Comparison of ENCODE assay signal across 1 cellular context in genomic region chr17:59331929-59332889, GRCh38.
TF ChIP-seq lines count a peak whose summit lies in the region.

No MANE protein-coding gene starts in this region.

TF ChIP-seq in K562, 482 proteins besides CTCF, POLR2A, EP300 and RAD21:
- TF ChIP-seq ZNF324 (CRISPR knock-in tag; IDR thresholded peaks at IDR 0.05) (no peak), JUND (IDR thresholded peaks at IDR 0.05; ENCODE audit: borderline replicate concordance, low read depth, low read length) (no peak), JUND (tag; IDR thresholded peaks at IDR 0.05; ENCODE audit: borderline replicate concordance, low read depth, low read length) (no peak), GATAD2A (IDR thresholded peaks at IDR 0.05) (0 out of 2 replicates have a peak, but pooled peaks have one; percentile 29), L3MBTL2 (IDR thresholded peaks at IDR 0.05) (0 out of 2 replicates have a peak, but pooled peaks have one; percentile 6), YBX1 (IDR thresholded peaks at IDR 0.05) (no peak), IRF1 (CRISPR knock-in tag; IDR thresholded peaks at IDR 0.05; ENCODE audit: borderline replicate concordance) (no peak), ZNF134 (CRISPR knock-in tag; conservative IDR thresholded peaks at IDR 0.05) (0 out of 2 replicates have a peak, but pooled peaks have one; percentile 36), NR2C2 (CRISPR knock-in tag; IDR thresholded peaks at IDR 0.05) (no peak), NR2C2 (tag; IDR thresholded peaks at IDR 0.05) (peak; percentile 23; the same call in 1 of the 2 replicates), USF2 (CRISPR knock-in tag; IDR thresholded peaks at IDR 0.05) (peak; percentile 48), TBL1XR1 (IDR thresholded peaks at IDR 0.05; ENCODE audit: low read length in 2 of 2) (no peak), FOSL1 (tag; conservative IDR thresholded peaks at IDR 0.05) (no peak), SRF (CRISPR knock-in tag; IDR thresholded peaks at IDR 0.05) (0 out of 4 replicates have a peak, but pooled peaks of 1 of the 2 experiments have one; percentile 17), MAX (CRISPR knock-in tag; IDR thresholded peaks at IDR 0.05) (peak; percentile 3; the same call in 1 of the 2 replicates), ZNF436 (CRISPR knock-in tag; IDR thresholded peaks at IDR 0.05) (no peak), E2F8 (IDR thresholded peaks at IDR 0.05; ENCODE audit: low read depth, partially characterized antibody) (no peak), MYBL2 (IDR thresholded peaks at IDR 0.05; ENCODE audit: low read depth) (no peak), MYBL2 (CRISPR knock-in tag; IDR thresholded peaks at IDR 0.05; ENCODE audit: borderline replicate concordance) (no peak), ZFX (CRISPR knock-in tag; IDR thresholded peaks at IDR 0.05) (0 out of 2 replicates have a peak, but pooled peaks have one; percentile 5), CREM (IDR thresholded peaks at IDR 0.05; ENCODE audit: low read depth) (0 out of 2 replicates have a peak, but pooled peaks have one; percentile 24), TBP (optimal IDR thresholded peaks at IDR 0.05; ENCODE audit: low read depth, low read length) (no peak), KDM5B (IDR thresholded peaks at IDR 0.05; ENCODE audit: insufficient replicate concordance, low read depth, low read length) (peak; percentile 46), GABPB1 (CRISPR knock-in tag; IDR thresholded peaks at IDR 0.05) (peak; percentile 48; the same call in 1 of the 2 replicates), USF1 (CRISPR knock-in tag; IDR thresholded peaks at IDR 0.05) (peak; percentile 52), OTX1 (CRISPR knock-in tag; IDR thresholded peaks at IDR 0.05) (no peak), MNT (conservative IDR thresholded peaks at IDR 0.05) (peak in 1 of 2 experiments; percentile 60; a peak in 1 of 4 replicates), PHF8 (IDR thresholded peaks at IDR 0.05; ENCODE audit: borderline replicate concordance, low read length) (0 out of 2 replicates have a peak, but pooled peaks have one; percentile 7), ZBTB7A (IDR thresholded peaks at IDR 0.05; ENCODE audit: borderline replicate concordance, control insufficient read depth, low read depth, low read length) (peak; percentile 52; the same call in 1 of the 2 replicates), THAP12 (CRISPR knock-in tag; IDR thresholded peaks at IDR 0.05) (0 out of 2 replicates have a peak, but pooled peaks have one; percentile 18), RB1 (IDR thresholded peaks at IDR 0.05; ENCODE audit: low read depth) (0 out of 2 replicates have a peak, but pooled peaks have one; percentile 13), RBBP5 (IDR thresholded peaks at IDR 0.05; ENCODE audit: borderline replicate concordance, insufficient read depth, low read length, poor library complexity, severe bottlenecking) (peak; percentile 54), MAZ (CRISPR knock-in tag; conservative IDR thresholded peaks at IDR 0.05 in 1 of 2, IDR thresholded peaks at IDR 0.05 in 1 of 2) (peak in 1 of 2 experiments; percentile 23; a peak in 1 of 4 replicates), EGR1 (conservative IDR thresholded peaks at IDR 0.05) (0 out of 2 replicates have a peak, but pooled peaks have one; percentile 24), ZNF282 (CRISPR knock-in tag; IDR thresholded peaks at IDR 0.05) (0 out of 2 replicates have a peak, but pooled peaks have one; percentile 7)
TF ChIP-seq in K562: peak in this region for 21.
